8 cellular contexts compared by ENCODE assay signal in genomic region chr16:2904922-2905240, GRCh38. TPM values are rescaled to one million over a fixed set of nuclear protein-coding genes. Genes with fewer than 3 reads are reported as not detected.
DNase-seq lines count a peak whose midpoint lies in the region; ATAC-seq, FAIRE-seq and TF ChIP-seq lines count a peak whose summit lies in the region.

No MANE protein-coding gene starts in this region.

- no peak for TF ChIP-seq CTCF in C4-2B (conservative IDR thresholded peaks at IDR 0.05)
- TF ChIP-seq CTCF in pancreas (IDR thresholded peaks at IDR 0.05): no peak

- H3K27ac ChIP-seq in C4-2B (peak overlapping the region; percentile 98), SJSA1 (peak overlapping the region; percentile 46; the same call in 1 of the 2 replicates), esophagus (ENCODE audit: low read depth in 2 of 2, low read length in 1 of 2) (peak overlapping the region; percentile 94 to 96), pancreas (peak overlapping the region; percentile 79 to 92 (median 88))

- FAIRE-seq in pancreas (lab: Jason Lieb, UNC): no peak

- intact Hi-C loops in pancreas (cut with DNase I): no loop called here

- ATAC-seq in GM21723 (IDR thresholded peaks at IDR 0.05; ENCODE audit: unreplicated experiment) (peak; percentile 19), pancreas (peak in 1 of 4 donors; percentile 2)

- WGBS in esophagus, 2 donors: 0 to 1% methylated on average over 29 to 32 of the region's 32 CpGs
- 0% methylated on average over 28 to 32 of the region's 32 CpGs for WGBS in pancreas, 2 donors

- H3K9me3 ChIP-seq in SJSA1 (replicated peaks): peaks cover 4% of the 10 kb centered on the region; the same call in 1 of the 2 replicates
- no peaks in the 10 kb centered on the region for H3K9me3 ChIP-seq in esophagus (ENCODE audit: control insufficient read depth in 2 of 2, insufficient read depth in 1 of 2, low read depth in 1 of 2, low read length in 1 of 2)
- no peaks in the 10 kb centered on the region for H3K9me3 ChIP-seq in pancreas

- H3K4me1 ChIP-seq in SJSA1 (replicated peaks) (peaks cover 17% of the 10 kb centered on the region), esophagus (ENCODE audit: control insufficient read depth in 2 of 2, insufficient read depth in 2 of 2, low read length in 1 of 2) (peaks cover 0 to 3% of the 10 kb centered on the region in 2 donors), pancreas (peaks cover 3 to 13% (median 3%) of the 10 kb centered on the region in 3 donors)

- H3K27me3 ChIP-seq in SJSA1 (replicated peaks) (no peaks in the 10 kb centered on the region), esophagus (ENCODE audit: control insufficient read depth in 1 of 2, insufficient read depth in 2 of 2, low read length in 2 of 2) (no peaks in the 10 kb centered on the region), pancreas (no peaks in the 10 kb centered on the region)

- H3K36me3 ChIP-seq in SJSA1: peaks cover 4% of the 10 kb centered on the region; the same call in 1 of the 2 replicates
- no peaks in the 10 kb centered on the region for H3K36me3 ChIP-seq in esophagus (ENCODE audit: control insufficient read depth in 2 of 2, insufficient read depth in 2 of 2, low read length in 1 of 2)
- no peaks in the 10 kb centered on the region for H3K36me3 ChIP-seq in pancreas

- DNase-seq in SJSA1 (ENCODE audit: low read depth in 1 of 2, low spot score in 2 of 2): no peak
- DNase-seq in pancreas: no peak
- DNase-seq in SIG-M5 treated with dmso at 0.1 percent for 504 hours (lab: John Stamatoyannopoulos, UW; ENCODE audit: unreplicated experiment): no peak
- no peak for DNase-seq in Ammon's horn (ENCODE audit: low spot score)
- DNase-seq in effector CD4-positive, alpha-beta T cell: no peak

- H3K4me3 ChIP-seq in SJSA1 (peak overlapping the region; percentile 72), esophagus (ENCODE audit: low read depth in 1 of 2, low read length in 2 of 2) (peak overlapping the region; percentile 68 to 78), pancreas (peak overlapping the region; percentile 49 to 79 (median 64))

RNA-seq across cellular contexts. Expression of gene FLYWCH1, which starts 6.8 kb away (rescaled TPM):
- total RNA-seq in SJSA1 (2014; rRNA removed; shearing (Covaris generic)): 14.7 and 17.6 TPM in 2 replicates
- 10 to 100 TPM; 12.9 to 20.2 TPM for polyA plus RNA-seq in esophagus
- 10 to 100 TPM; 11.5 to 18.6 (median 14.9) TPM for total RNA-seq in pancreas
- 10 to 100 TPM; 31.5 to 40.4 TPM for polyA plus RNA-seq in pancreas

RNA-seq across cellular contexts. Expression of gene FLYWCH2, which starts 21.9 kb away (rescaled TPM):
- total RNA-seq in SJSA1 (2014; rRNA removed; shearing (Covaris generic)): 72.0 and 82.4 TPM in 2 replicates
- polyA plus RNA-seq in esophagus: 10 to 100 TPM; 23.9 to 30.9 TPM
- 10 to 100 TPM in 1 of 6 donors, 1 to 10 TPM in 5; 5.8 to 10.1 (median 7.7) TPM for total RNA-seq in pancreas
- 10 to 100 TPM; 18.2 to 26.1 TPM for polyA plus RNA-seq in pancreas

RNA-seq across cellular contexts. Expression of gene PRSS22, which starts 46.9 kb away (rescaled TPM):
- not detected in 2 replicates for total RNA-seq in SJSA1 (2014; rRNA removed; shearing (Covaris generic))
- polyA plus RNA-seq in esophagus (100 to 1,000 TPM; 109 to 281 TPM), pancreas (10 to 100 TPM; 48.7 to 59.5 TPM)
- 10 to 100 TPM in 3 of 6 donors, 1 to 10 TPM in 3; 8.4 to 28.5 (median 13.1) TPM for total RNA-seq in pancreas

RNA-seq across cellular contexts. Expression of gene KREMEN2, which starts 59.2 kb away (rescaled TPM):
- total RNA-seq in SJSA1 (2014; rRNA removed; shearing (Covaris generic)): not detected in 2 replicates
- polyA plus RNA-seq in esophagus (1 to 10 TPM; 1.6 to 1.8 TPM), pancreas (under 1 TPM; 0.07 to 0.27 TPM)
- under 1 TPM in 3 of 6 donors, not detected in 3; 0.09 to 0.32 (median 0.16) TPM for total RNA-seq in pancreas

Comparison
In these comparisons a context has a peak if more than half of its experiments do, and no peak if none do; other contexts are left out.
1. H3K27ac ChIP-seq: peak in every context shown above with its lines; median percentile 98 in C4-2B; 95 in esophagus; 88 in pancreas; 46 in SJSA1.